Comparison of ENCODE assay signal across 19 cellular contexts in the genomic region with DNA sequence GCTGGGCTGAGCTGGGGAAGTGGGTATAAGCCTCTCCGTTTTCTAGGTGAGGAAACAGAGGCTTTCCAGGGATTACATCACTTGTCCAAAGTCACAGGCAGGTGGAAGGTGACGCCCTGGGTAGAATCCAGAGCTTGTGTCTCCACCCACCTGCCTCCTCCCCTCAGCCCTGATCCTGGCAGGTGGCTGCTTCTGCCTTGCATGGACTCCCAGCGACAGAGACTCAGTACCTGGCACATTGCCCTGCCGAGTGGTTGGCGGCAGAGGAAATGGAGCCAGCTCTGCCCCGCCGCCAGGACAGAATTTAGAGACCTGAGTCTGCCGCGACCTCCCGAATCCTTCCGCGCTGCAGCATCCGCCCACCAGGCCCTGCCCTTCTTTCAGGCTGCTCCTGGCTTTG. TPM values are rescaled to one million over a fixed set of nuclear protein-coding genes. Genes with fewer than 3 reads are reported as not detected.
A peak's percentile ranks its signal among the peaks of the same experiment; 100 is the strongest.
DNase-seq lines count a peak whose midpoint lies in the region; ATAC-seq, FAIRE-seq and TF ChIP-seq lines count a peak whose summit lies in the region.
"Had no signal": no experiment of that assay in that cellular context is flagged by ENCODE, and none has a peak within 500 bp of the region (broad histone marks: within the 10 kb centered on the region; RNA-seq: fewer than 3 reads in every experiment).

No MANE protein-coding gene starts in this region.

- H3K36me3 ChIP-seq in A673 (ENCODE audit: insufficient read depth, low read length, poor library complexity, severe bottlenecking), result no peaks in the 10 kb centered on the region
- no peaks in the 10 kb centered on the region for H3K36me3 ChIP-seq in HEK293 (ENCODE audit: control insufficient read depth in 2 of 2, insufficient read depth in 1 of 2, low read length in 2 of 2)
- H3K36me3 ChIP-seq in astrocyte (ENCODE audit: insufficient read depth, low read length), result no peaks in the 10 kb centered on the region
- H3K36me3 ChIP-seq: heart right ventricle, neural progenitor cell, right atrium auricular region had no signal

- no TSS peak for BruUV-seq in A673 (replicated peaks; lab: Mats Ljungman, UMichigan)

- H3K27ac Mint-ChIP-seq in astrocyte (ENCODE audit: unreplicated experiment), result peak overlapping the region; percentile 18
- H3K27ac Mint-ChIP-seq: CD4-positive, CD25-positive, alpha-beta regulatory T cell; memory B cell; neural progenitor cell had no signal

- CTCF ChIA-PET in A673 (lab: Charles Lee) (no interaction called here), HEK293 (lab: Yijun Ruan, JAX) (interaction anchor here (0.6 to 5.3 kb wide), 6 partner anchors 10 to 347 kb away, joined by 3 to 37 read pairs (median 6); no protein-coding TSS in a partner anchor)

- H2AFZ ChIP-seq in astrocyte (ENCODE audit: low read depth, low read length), result no peak overlapping the region
- H2AFZ ChIP-seq: neural progenitor cell had no signal

- no peaks in the 10 kb centered on the region for H3K9me3 Mint-ChIP-seq in astrocyte (ENCODE audit: unreplicated experiment)
- H3K9me3 Mint-ChIP-seq: CD4-positive, CD25-positive, alpha-beta regulatory T cell; memory B cell; neural progenitor cell had no signal

- no peak overlapping the region for H3K9ac ChIP-seq in astrocyte (ENCODE audit: low read length)
- H3K9ac ChIP-seq: KMS-11, neural progenitor cell had no signal

- H3K79me2 ChIP-seq in astrocyte (ENCODE audit: insufficient read depth, low read length), result no peaks in the 10 kb centered on the region

- POLR2A ChIA-PET in A673 (lab: Charles Lee; ENCODE audit: low non-redundant PET) (no interaction called here), HEK293 (lab: Yijun Ruan, JAX) (interaction anchor here (1.5 kb wide), 1 partner anchor 39 kb away, joined by 5 read pairs; the partner anchor contains the start of gene OTUD3)

- intact Hi-C loops in A673 (cut with micrococcal nuclease; ENCODE audit: unreplicated experiment), result no loop called here

- ATAC-seq in GM18861 (IDR thresholded peaks at IDR 0.05; ENCODE audit: unreplicated experiment), result no peak

- no peak overlapping the region for H3K4me3 ChIP-seq in A673 (ENCODE audit: low read depth, low read length, poor library complexity, severe bottlenecking)
- no peak overlapping the region for H3K4me3 ChIP-seq in HEK293 (ENCODE audit: low read depth, low read length)
- H3K4me3 ChIP-seq in astrocyte (ENCODE audit: insufficient read depth, low read depth, low read length), result no peak overlapping the region
- H3K4me3 ChIP-seq: heart right ventricle, neural progenitor cell, right atrium auricular region had no signal

- no peak overlapping the region for H3K27ac ChIP-seq in A673 (ENCODE audit: low read depth, low read length, poor library complexity, severe bottlenecking)
- no peak overlapping the region for H3K27ac ChIP-seq in HEK293 (ENCODE audit: extremely low read depth, low read depth, low read length)
- H3K27ac ChIP-seq in astrocyte (ENCODE audit: low read depth, low read length), result no peak overlapping the region
- H3K27ac ChIP-seq: heart right ventricle, KMS-11, neural progenitor cell, right atrium auricular region had no signal

- H3K9me3 ChIP-seq in A673 (ENCODE audit: low read depth, low read length, poor library complexity, severe bottlenecking) (no peaks in the 10 kb centered on the region), HEK293 (ENCODE audit: control insufficient read depth, insufficient read depth, low read depth, low read length) (no peaks in the 10 kb centered on the region), astrocyte (ENCODE audit: insufficient read depth, low read depth, low read length) (no peaks in the 10 kb centered on the region)
- H3K9me3 ChIP-seq: heart right ventricle, right atrium auricular region had no signal

- no peak for TF ChIP-seq CTCF in A673 (conservative IDR thresholded peaks at IDR 0.05; ENCODE audit: low read depth, low read length)
- no peak for TF ChIP-seq CTCF in HEK293 (tag by site-specific recombination; IDR thresholded peaks at IDR 0.05)
- no peak for TF ChIP-seq CTCF in astrocyte (IDR thresholded peaks at IDR 0.05; ENCODE audit: insufficient read depth, low read depth, low read length)

- peak; percentile 7 for DNase-seq in A673 (ENCODE audit: low spot score)
- DNase-seq in NCI-H2196 (lab: John Stamatoyannopoulos, UW; ENCODE audit: unreplicated experiment), result peak; percentile 93
- no peak for DNase-seq in astrocyte (ENCODE audit: low read depth)
- DNase-seq in central memory CD4-positive, alpha-beta T cell, result no peak
- DNase-seq in Ammon's horn (ENCODE audit: low spot score), result no peak
- DNase-seq in OCI-M1 (lab: John Stamatoyannopoulos, UW), result no peak
- DNase-seq: ACHN; CD4-positive, CD25-positive, alpha-beta regulatory T cell; effector CD8-positive, alpha-beta T cell; GOT3; heart right ventricle; NCI-H1930 had no signal

- peaks cover 6% of the 10 kb centered on the region for H4K20me1 ChIP-seq in astrocyte (ENCODE audit: insufficient read depth, low read length)

- H3K27me3 ChIP-seq in A673 (replicated peaks; ENCODE audit: insufficient read depth, low read depth, low read length, poor library complexity) (no peaks in the 10 kb centered on the region), astrocyte (ENCODE audit: insufficient read depth, low read length) (no peaks in the 10 kb centered on the region)
- H3K27me3 ChIP-seq: neural progenitor cell, right atrium auricular region had no signal

- H3K4me3 Mint-ChIP-seq in astrocyte (ENCODE audit: unreplicated experiment), result no peak overlapping the region
- H3K4me3 Mint-ChIP-seq: CD4-positive, CD25-positive, alpha-beta regulatory T cell; memory B cell; neural progenitor cell had no signal

- FAIRE-seq in astrocyte (lab: Jason Lieb, UNC), result no peak
- FAIRE-seq: GM12891 had no signal

- H3K27me3 Mint-ChIP-seq in astrocyte (ENCODE audit: low read depth, unreplicated experiment), result peaks cover 21% of the 10 kb centered on the region
- H3K27me3 Mint-ChIP-seq: CD4-positive, CD25-positive, alpha-beta regulatory T cell had no signal

- no peaks in the 10 kb centered on the region for H3K4me1 ChIP-seq in A673 (ENCODE audit: insufficient read depth, low read length, poor library complexity, severe bottlenecking)
- no peaks in the 10 kb centered on the region for H3K4me1 ChIP-seq in HEK293 (ENCODE audit: control insufficient read depth, insufficient read depth, low read length)
- no peaks in the 10 kb centered on the region for H3K4me1 ChIP-seq in astrocyte (ENCODE audit: insufficient read depth, low read length)

- no peaks in the 10 kb centered on the region for H3K36me3 Mint-ChIP-seq in astrocyte (ENCODE audit: low read depth, unreplicated experiment)
- H3K36me3 Mint-ChIP-seq: memory B cell, neural progenitor cell had no signal

- H3K4me2 ChIP-seq in astrocyte (ENCODE audit: low read length), result no peak overlapping the region
- H3K4me2 ChIP-seq: KMS-11, neural progenitor cell had no signal

- no peaks in the 10 kb centered on the region for H3K4me1 Mint-ChIP-seq in astrocyte (ENCODE audit: low read depth, unreplicated experiment)

TF ChIP-seq in HEK293, 187 proteins besides CTCF, POLR2A, EP300 and RAD21:
- TF ChIP-seq KLF1 (tag by site-specific recombination; IDR thresholded peaks at IDR 0.05), result peak; percentile 67
- TF ChIP-seq ZNF510 (tag by site-specific recombination; IDR thresholded peaks at IDR 0.05; ENCODE audit: insufficient replicate concordance), result no peak
- TF ChIP-seq ZFHX2 (tag by site-specific recombination; conservative IDR thresholded peaks at IDR 0.05), result 0 out of 2 replicates have a peak, but pooled peaks have one; percentile 28
- TF ChIP-seq ZNF155 (tag by site-specific recombination; IDR thresholded peaks at IDR 0.05), result no peak
- TF ChIP-seq ZNF114 (tag by site-specific recombination; IDR thresholded peaks at IDR 0.05), result no peak
- no peak for TF ChIP-seq IKZF3 (tag by site-specific recombination; IDR thresholded peaks at IDR 0.05)
- no peak for TF ChIP-seq ZNF239 (tag by site-specific recombination; IDR thresholded peaks at IDR 0.05)
- no peak for TF ChIP-seq ZNF658 (tag by site-specific recombination; IDR thresholded peaks at IDR 0.05)
- TF ChIP-seq ZNF555 (tag by site-specific recombination; conservative IDR thresholded peaks at IDR 0.05), result no peak
- TF ChIP-seq ZNF202 (tag by site-specific recombination; IDR thresholded peaks at IDR 0.05; ENCODE audit: borderline replicate concordance), result no peak
- TF ChIP-seq EGR2 (tag by site-specific recombination; IDR thresholded peaks at IDR 0.05; ENCODE audit: low read depth), result 0 out of 2 replicates have a peak, but pooled peaks have one; percentile 21

RNA-seq across cellular contexts. Expression of gene PLA2G2E, which starts 2.1 kb away (rescaled TPM):
- total RNA-seq in A673 (2021), result not detected in 2 replicates
- total RNA-seq in astrocyte, result not detected in 2 replicates
- total RNA-seq: CD4-positive, CD25-positive, alpha-beta regulatory T cell; heart right ventricle; right atrium auricular region had no signal

RNA-seq across cellular contexts. Expression of gene OTUD3, which starts 39.1 kb away (rescaled TPM):
- total RNA-seq in A673 (2021) (32.8 and 33.9 TPM in 2 replicates), astrocyte (8.7 and 10.6 TPM in 2 replicates)

RNA-seq across cellular contexts. Expression of gene PLA2G2A, which starts 58.1 kb away (rescaled TPM):
- total RNA-seq in A673 (2021) (not detected in 2 replicates), astrocyte (not detected in 2 replicates)
- total RNA-seq: CD4-positive, CD25-positive, alpha-beta regulatory T cell had no signal

Comparison
In these comparisons a context has a peak if more than half of its experiments do, and no peak if none do; other contexts are left out.
1. DNase-seq: peak in A673 (single experiment) and NCI-H2196 (single experiment); none in astrocyte (single experiment), central memory CD4-positive, alpha-beta T cell (single experiment), Ammon's horn (single experiment) and OCI-M1 (single experiment).